9 cellular contexts compared by ENCODE assay signal in genomic region chr19:35879770-35880317, GRCh38. TPM values are rescaled to one million over a fixed set of nuclear protein-coding genes. Genes with fewer than 3 reads are reported as not detected.
A peak's percentile ranks its signal among the peaks of the same experiment; 100 is the strongest.
DNase-seq lines count a peak whose midpoint lies in the region; ATAC-seq and TF ChIP-seq lines count a peak whose summit lies in the region.
"Had no signal": no experiment of that assay in that cellular context is flagged by ENCODE, and none has a peak within 500 bp of the region (broad histone marks: within the 10 kb centered on the region; RNA-seq: fewer than 3 reads in every experiment).

No MANE protein-coding gene starts in this region.

- POLR2A ChIA-PET in BJ (lab: Charles Lee) = interaction anchor here (0.6 kb wide), 1 partner anchor 10 kb away, joined by 3 read pairs; no protein-coding TSS in a partner anchor

- no peaks in the 10 kb centered on the region for H3K36me3 ChIP-seq in BJ (ENCODE audit: control insufficient read depth, insufficient read depth, low read length)
- no peaks in the 10 kb centered on the region for H3K36me3 ChIP-seq in neural cell (ENCODE audit: insufficient read depth, low read length)
- peaks cover 0 to under 1% (median 0%) of the 10 kb centered on the region in 3 donors for H3K36me3 ChIP-seq in tibial nerve

- H3K9me3 ChIP-seq in neural cell (ENCODE audit: low read length) (no peaks in the 10 kb centered on the region), tibial nerve (no peaks in the 10 kb centered on the region)

- no peak overlapping the region for H2AFZ ChIP-seq in neural cell (ENCODE audit: low read depth, low read length)

- TF ChIP-seq RAD21 in neural cell (conservative IDR thresholded peaks at IDR 0.05) = no peak

- no peak overlapping the region for H3K4me2 ChIP-seq in neural cell (ENCODE audit: low read length)

- no peak for TF ChIP-seq POLR2A in tibial nerve (IDR thresholded peaks at IDR 0.05)

- DNase-seq in BJ (ENCODE audit: low read depth) = peak; percentile 62
- DNase-seq in RKO (ENCODE audit: low spot score) = peak; percentile 95
- peak; percentile 55 for DNase-seq in activated T-helper 9 cell treated with anti-CD3 and anti-CD28 coated beads, Interleukin-2, amount 50 U/mL, for 16 hours (ENCODE audit: low read depth)
- peak; percentile 81 for DNase-seq in fibroblast of peridontal ligament (ENCODE audit: extremely low read depth)
- DNase-seq in tibial nerve (ENCODE audit: low spot score in 2 of 2) = peak; percentile 74 to 88

- no peaks in the 10 kb centered on the region for H3K79me2 ChIP-seq in neural cell (replicated peaks; ENCODE audit: insufficient read depth, low read length)

- TF ChIP-seq EP300 in neural cell (conservative IDR thresholded peaks at IDR 0.05; ENCODE audit: poor library complexity, severe bottlenecking) (no peak), tibial nerve (IDR thresholded peaks at IDR 0.05) (peak in 1 of 2 donors; percentile 56)

- 2 to 5% methylated on average over 19 to 28 of the region's 28 CpGs for WGBS in tibial nerve, 2 donors

- ATAC-seq in HG02610 (IDR thresholded peaks at IDR 0.05; ENCODE audit: unreplicated experiment) = peak; percentile 36
- no peak for ATAC-seq in HG02870 (IDR thresholded peaks at IDR 0.05; ENCODE audit: unreplicated experiment)

- H3F3A ChIP-seq in neural cell (ENCODE audit: insufficient read depth, low read length, poor library complexity, severe bottlenecking) = peaks cover 3% of the 10 kb centered on the region

- no peak overlapping the region for H3K9ac ChIP-seq in neural cell (ENCODE audit: low read length)

- TF ChIP-seq CTCF in BJ (IDR thresholded peaks at IDR 0.05; ENCODE audit: insufficient read depth, low read depth, low read length) = no peak
- TF ChIP-seq CTCF in neural cell (IDR thresholded peaks at IDR 0.05; ENCODE audit: poor library complexity, severe bottlenecking) = no peak
- no peak for TF ChIP-seq CTCF in tibial nerve (IDR thresholded peaks at IDR 0.05)

- H3K27me3 ChIP-seq in BJ (ENCODE audit: control insufficient read depth, insufficient read depth, low read length) = no peaks in the 10 kb centered on the region
- no peaks in the 10 kb centered on the region for H3K27me3 ChIP-seq in neural cell (ENCODE audit: insufficient read depth, low read depth, low read length)
- H3K27me3 ChIP-seq in tibial nerve = peaks cover 0 to 14% of the 10 kb centered on the region in 2 donors

- H3K4me1 ChIP-seq in tibial nerve = peaks cover 0 to 5% (median 0%) of the 10 kb centered on the region in 4 donors

- H3K9me2 ChIP-seq in neural cell (ENCODE audit: insufficient read depth, low read length) = no peaks in the 10 kb centered on the region

- CTCF ChIA-PET in BJ (lab: Yijun Ruan, JAX) = interaction anchor here (1.0 to 6.8 kb wide), 2 partner anchors 10 to 53 kb away, joined by 6 to 82 read pairs; no protein-coding TSS in a partner anchor

- H4K20me1 ChIP-seq in neural cell (ENCODE audit: insufficient read depth) = no peaks in the 10 kb centered on the region

- no peak overlapping the region for H3K4me3 ChIP-seq in BJ (ENCODE audit: low read depth, low read length)
- H3K4me3 ChIP-seq in neural cell (ENCODE audit: low read length) = no peak overlapping the region
- H3K4me3 ChIP-seq in tibial nerve = no peak overlapping the region

- H3K27ac ChIP-seq in neural cell (ENCODE audit: low read length) (no peak overlapping the region), tibial nerve (no peak overlapping the region)

TF ChIP-seq in neural cell, 6 proteins besides CTCF, POLR2A, EP300 and RAD21:
- no peak for TF ChIP-seq TAF1 (IDR thresholded peaks at IDR 0.05; ENCODE audit: low read depth)
- peak; percentile 86 for TF ChIP-seq REST (IDR thresholded peaks at IDR 0.05; ENCODE audit: borderline replicate concordance)
- TF ChIP-seq EZH2 (IDR thresholded peaks at IDR 0.05; ENCODE audit: borderline replicate concordance, insufficient read depth, low read length, poor library complexity, severe bottlenecking) = no peak

RNA-seq across cellular contexts. Expression of gene APLP1, which starts 11.5 kb away (rescaled TPM):
- polyA plus RNA-seq in BJ (2011; rRNA removed) (6.6 and 11.4 TPM in 2 replicates), neural cell (390 and 407 TPM in 2 replicates)
- polyA minus RNA-seq in BJ (2011; rRNA and poly(A)+ RNA removed) = 3.3 and 6.7 TPM in 2 replicates
- 430 and 434 TPM in 2 replicates for polyA minus RNA-seq in neural cell
- 10 to 100 TPM in 2 of 4 donors, 1 to 10 TPM in 2; 8.7 to 19.7 (median 10.7) TPM for total RNA-seq in tibial nerve

RNA-seq across cellular contexts. Expression of gene NFKBID, which starts 20.5 kb away (rescaled TPM):
- polyA plus RNA-seq in BJ (2011; rRNA removed) = 2.9 and 4.9 TPM in 2 replicates
- polyA minus RNA-seq in BJ (2011; rRNA and poly(A)+ RNA removed) = 5.9 and 11.1 TPM in 2 replicates
- 6.2 and 6.8 TPM in 2 replicates for polyA plus RNA-seq in neural cell
- polyA minus RNA-seq in neural cell = 2.9 and 3.8 TPM in 2 replicates
- 10 to 100 TPM; 15.1 to 23.8 (median 21.8) TPM for total RNA-seq in tibial nerve

RNA-seq across cellular contexts. Expression of gene HCST, which starts 22.5 kb away (rescaled TPM):
- polyA plus RNA-seq in BJ (2011; rRNA removed) = 0.74 and 1.2 TPM in 2 replicates
- 1.4 TPM in 1 of 2 replicates, not detected in the other for polyA minus RNA-seq in BJ (2011; rRNA and poly(A)+ RNA removed)
- polyA plus RNA-seq in neural cell = not detected in 2 replicates
- polyA minus RNA-seq in neural cell = not detected in 2 replicates
- 10 to 100 TPM; 10.5 to 37.6 (median 15.5) TPM for total RNA-seq in tibial nerve

RNA-seq across cellular contexts. Expression of gene KIRREL2, which starts 23.1 kb away (rescaled TPM):
- polyA plus RNA-seq in BJ (2011; rRNA removed) = 0.05 TPM in 1 of 2 replicates, not detected in the other
- polyA minus RNA-seq in BJ (2011; rRNA and poly(A)+ RNA removed) = not detected in 2 replicates
- polyA plus RNA-seq in neural cell = 0.79 and 2.1 TPM in 2 replicates
- polyA minus RNA-seq in neural cell = 0.73 and 0.93 TPM in 2 replicates
- total RNA-seq in tibial nerve = under 1 TPM in 1 of 4 donors, not detected in 3; 0.44 TPM
- total RNA-seq: skeletal muscle tissue had no signal

RNA-seq across cellular contexts. Expression of gene NPHS1, which starts 27.5 kb away (rescaled TPM):
- polyA plus RNA-seq in BJ (2011; rRNA removed) (not detected in 2 replicates), neural cell (0.05 and 2.8 TPM in 2 replicates)
- polyA minus RNA-seq in BJ (2011; rRNA and poly(A)+ RNA removed) = not detected in 2 replicates
- polyA minus RNA-seq in neural cell = 1.7 TPM in 1 of 2 replicates, not detected in the other
- total RNA-seq in tibial nerve = not detected

Comparison
In these comparisons a context has a peak if more than half of its experiments do, and no peak if none do; other contexts are left out.
1. RNA of gene APLP1, which starts 11.5 kb away (polyA plus RNA-seq): 390 to 407 TPM in neural cell; 6.6 to 11.4 TPM in BJ; every median in the first group is over 10 times any median in the second.
2. Peak in every context shown above with its lines, with median percentiles within 50 percentile points of each other: DNase-seq.